19 cellular contexts compared by ENCODE assay signal in the genomic region with DNA sequence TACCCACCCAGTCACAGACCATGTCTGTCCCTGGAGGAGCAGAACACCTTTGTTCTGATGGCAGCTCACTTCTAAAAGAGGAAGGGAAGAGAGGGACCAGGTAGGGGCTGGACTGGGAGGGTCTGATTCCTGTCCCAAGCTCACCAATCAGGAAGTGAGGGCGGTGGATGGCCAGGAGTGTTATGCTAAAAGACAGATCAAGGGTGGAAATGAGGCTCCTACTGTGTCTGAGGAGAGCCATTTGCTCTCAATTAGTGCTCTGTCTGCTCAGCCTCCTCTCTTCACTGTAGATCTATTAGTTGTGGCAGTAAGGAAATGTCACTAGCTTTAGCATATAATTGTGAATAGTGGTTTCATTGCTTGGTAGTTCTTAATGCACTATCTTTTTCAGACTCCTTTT.
DNase-seq lines count a peak whose midpoint lies in the region; ATAC-seq and TF ChIP-seq lines count a peak whose summit lies in the region.
"Had no signal": no experiment of that assay in that cellular context is flagged by ENCODE, and none has a peak within 500 bp of the region (broad histone marks: within the 10 kb centered on the region; RNA-seq: fewer than 3 reads in every experiment).

No MANE protein-coding gene starts in this region.

- TF ChIP-seq POLR2A in testis (IDR thresholded peaks at IDR 0.05) = no peak

- intact Hi-C loops in activated CD8-positive, alpha-beta T cell treated with anti-CD3 and anti-CD28 coated beads for 36 hours (cut with micrococcal nuclease) = loop anchor here (1.0 kb wide), 1 partner anchor 46 kb away; no protein-coding TSS in a partner anchor
- intact Hi-C loops in testis (cut with DNase I; ENCODE audit: low total_unique reads) = no loop called here

- TF ChIP-seq CTCF in activated CD8-positive, alpha-beta T cell treated with anti-CD3 and anti-CD28 coated beads for 36 hours (IDR thresholded peaks at IDR 0.05) = no peak
- TF ChIP-seq CTCF in testis (IDR thresholded peaks at IDR 0.05) = no peak

- H3K4me1 Mint-ChIP-seq in activated CD8-positive, alpha-beta T cell treated with anti-CD3 and anti-CD28 coated beads, Interleukin-2, amount 10 ng/mL, durations not matched to agents 7 days and 5 days (ENCODE audit: low read depth) = peaks cover 59% of the 10 kb centered on the region
- peaks cover 34% of the 10 kb centered on the region for H3K4me1 Mint-ChIP-seq in activated CD8-positive, alpha-beta T cell treated with anti-CD3 and anti-CD28 coated beads for 36 hours (ENCODE audit: low read depth)
- peaks cover 54% of the 10 kb centered on the region for H3K4me1 Mint-ChIP-seq in stimulated activated effector memory CD8-positive, alpha-beta T cell treated with anti-CD3 and anti-CD28 coated beads, Interleukin-12 subunit alpha, Interleukin-12 subunit beta, amount 100 ng/mL, for 72 hours

- H3K4me3 Mint-ChIP-seq in activated CD8-positive, alpha-beta T cell treated with anti-CD3 and anti-CD28 coated beads, Interleukin-2, amount 10 ng/mL, durations not matched to agents 7 days and 5 days = no peak overlapping the region
- H3K4me3 Mint-ChIP-seq in activated CD8-positive, alpha-beta T cell treated with anti-CD3 and anti-CD28 coated beads for 36 hours = no peak overlapping the region
- no peak overlapping the region for H3K4me3 Mint-ChIP-seq in stimulated activated effector memory CD8-positive, alpha-beta T cell treated with anti-CD3 and anti-CD28 coated beads, Interleukin-12 subunit alpha, Interleukin-12 subunit beta, amount 100 ng/mL, for 72 hours
- H3K4me3 Mint-ChIP-seq: dendritic cell treated with granulocyte-macrophage colony-stimulating factor and Interleukin-4, amounts not matched to agents 40 ng/mL and 50 ng/mL, for 4 days had no signal

- POLR2A ChIA-PET in activated CD8-positive, alpha-beta T cell treated with anti-CD3 and anti-CD28 coated beads, Interleukin-2, amount 10 ng/mL, durations not matched to agents 7 days and 5 days (lab: Charles Lee) = interaction anchor here (0.6 to 2.5 kb wide), 4 partner anchors 22 to 638 kb away, joined by 3 to 10 read pairs (median 4); a partner anchor contains a TSS
- POLR2A ChIA-PET in activated CD8-positive, alpha-beta T cell treated with anti-CD3 and anti-CD28 coated beads for 36 hours (lab: Charles Lee) = interaction anchor here (1.1 to 1.8 kb wide), 2 partner anchors 17 to 36 kb away, joined by 4 read pairs; no protein-coding TSS in a partner anchor

- no CpG with 5 or more reads among the region's 1 CpG for WGBS in iPS DF 6.9 (ENCODE audit: insufficient coverage, insufficient read length)
- 83 to 94% methylated on average over 1 of the region's 1 CpG for WGBS in testis, 2 donors

- peaks cover 3% of the 10 kb centered on the region for H3K9me3 Mint-ChIP-seq in activated CD8-positive, alpha-beta T cell treated with anti-CD3 and anti-CD28 coated beads, Interleukin-2, amount 10 ng/mL, durations not matched to agents 7 days and 5 days (ENCODE audit: insufficient read depth)
- H3K9me3 Mint-ChIP-seq in activated CD8-positive, alpha-beta T cell treated with anti-CD3 and anti-CD28 coated beads for 36 hours = peaks cover 2% of the 10 kb centered on the region
- H3K9me3 Mint-ChIP-seq in stimulated activated effector memory CD8-positive, alpha-beta T cell treated with anti-CD3 and anti-CD28 coated beads, Interleukin-12 subunit alpha, Interleukin-12 subunit beta, amount 100 ng/mL, for 72 hours = no peaks in the 10 kb centered on the region
- H3K9me3 Mint-ChIP-seq: dendritic cell treated with granulocyte-macrophage colony-stimulating factor and Interleukin-4, amounts not matched to agents 40 ng/mL and 50 ng/mL, for 4 days had no signal

- CTCF ChIA-PET in activated CD8-positive, alpha-beta T cell treated with anti-CD3 and anti-CD28 coated beads, Interleukin-2, amount 10 ng/mL, durations not matched to agents 7 days and 5 days (lab: Charles Lee) = interaction anchor here (1.4 to 5.8 kb wide), 7 partner anchors 7 to 154 kb away, joined by 3 to 44 read pairs (median 8); no protein-coding TSS in a partner anchor
- CTCF ChIA-PET in activated CD8-positive, alpha-beta T cell treated with anti-CD3 and anti-CD28 coated beads for 36 hours (lab: Charles Lee) = interaction anchor here (0.9 to 8.1 kb wide), 7 partner anchors 7 to 379 kb away, joined by 3 to 46 read pairs (median 5); no protein-coding TSS in a partner anchor

- no peaks in the 10 kb centered on the region for H3K36me3 ChIP-seq in NT2/D1 (ENCODE audit: insufficient read depth, insufficient read length, low read length)
- no peaks in the 10 kb centered on the region for H3K36me3 ChIP-seq in iPS DF 6.9 (ENCODE audit: control insufficient read depth, insufficient read depth, low read length)
- H3K36me3 ChIP-seq in testis (ENCODE audit: low read depth, missing control alignments) = no peaks in the 10 kb centered on the region
- H3K36me3 ChIP-seq: prostate gland, upper lobe of left lung had no signal

- no peak overlapping the region for H3K9ac ChIP-seq in NT2/D1 (ENCODE audit: insufficient read length, low read depth)

- H3K27me3 Mint-ChIP-seq in activated CD8-positive, alpha-beta T cell treated with anti-CD3 and anti-CD28 coated beads, Interleukin-2, amount 10 ng/mL, durations not matched to agents 7 days and 5 days (ENCODE audit: low read depth) = peaks cover 23% of the 10 kb centered on the region
- no peaks in the 10 kb centered on the region for H3K27me3 Mint-ChIP-seq in activated CD8-positive, alpha-beta T cell treated with anti-CD3 and anti-CD28 coated beads for 36 hours

- no peak for DNase-seq in activated CD8-positive, alpha-beta T cell treated with anti-CD3 and anti-CD28 coated beads, Interleukin-2, amount 10 ng/mL, durations not matched to agents 7 days and 5 days
- DNase-seq in activated CD8-positive, alpha-beta T cell treated with anti-CD3 and anti-CD28 coated beads for 36 hours = no peak
- DNase-seq in NT2/D1 (ENCODE audit: low read depth, low spot score) (peak; percentile 85), iPS DF 6.9 (ENCODE audit: low read depth, low spot score) (peak; percentile 78), testis (no peak), amniotic stem cell (lab: John Stamatoyannopoulos, UW) (no peak)
- peak in 1 of 2 donors; percentile 48 for DNase-seq in stimulated activated effector memory CD8-positive, alpha-beta T cell treated with anti-CD3 and anti-CD28 coated beads, Interleukin-12 subunit alpha, Interleukin-12 subunit beta, amount 100 ng/mL, for 72 hours (ENCODE audit: low spot score in 2 of 2)
- DNase-seq: activated CD4-positive, alpha-beta T cell treated with anti-CD3 and anti-CD28 coated beads for 48 hours; hypothalamus; NCI-H1436; NCI-H2171; NCI-H526; Right ventricle myocardium superior; small intestine; upper lobe of left lung had no signal

- H3K27me3 ChIP-seq in NT2/D1 (ENCODE audit: insufficient read depth, insufficient read length) (peaks cover 34% of the 10 kb centered on the region), iPS DF 6.9 (ENCODE audit: control insufficient read depth, insufficient read depth, low read length) (no peaks in the 10 kb centered on the region), testis (no peaks in the 10 kb centered on the region)
- H3K27me3 ChIP-seq: upper lobe of left lung had no signal

- H3K27ac ChIP-seq in iPS DF 6.9 (ENCODE audit: low read length) (no peak overlapping the region), testis (no peak overlapping the region)

- H3K9me3 ChIP-seq in NT2/D1 (ENCODE audit: insufficient read depth, low read length) = no peaks in the 10 kb centered on the region
- H3K9me3 ChIP-seq in iPS DF 6.9 (ENCODE audit: control insufficient read depth, insufficient read depth, low read length) = no peaks in the 10 kb centered on the region
- H3K9me3 ChIP-seq in testis = no peaks in the 10 kb centered on the region
- H3K9me3 ChIP-seq: prostate gland, upper lobe of left lung had no signal

- peaks cover 2% of the 10 kb centered on the region for H3K4me1 ChIP-seq in NT2/D1 (ENCODE audit: insufficient read depth, insufficient read length)
- H3K4me1 ChIP-seq in iPS DF 6.9 (ENCODE audit: control insufficient read depth, insufficient read depth, low read length) = 0 out of 2 replicates have a peak, but pooled peaks cover 1% of the 10 kb centered on the region
- H3K4me1 ChIP-seq in testis = no peaks in the 10 kb centered on the region
- H3K4me1 ChIP-seq: prostate gland had no signal

- H3K27ac Mint-ChIP-seq in activated CD8-positive, alpha-beta T cell treated with anti-CD3 and anti-CD28 coated beads, Interleukin-2, amount 10 ng/mL, durations not matched to agents 7 days and 5 days = peak overlapping the region; percentile 19
- H3K27ac Mint-ChIP-seq in activated CD8-positive, alpha-beta T cell treated with anti-CD3 and anti-CD28 coated beads for 36 hours = no peak overlapping the region
- peak overlapping the region; percentile 49 for H3K27ac Mint-ChIP-seq in stimulated activated effector memory CD8-positive, alpha-beta T cell treated with anti-CD3 and anti-CD28 coated beads, Interleukin-12 subunit alpha, Interleukin-12 subunit beta, amount 100 ng/mL, for 72 hours
- H3K27ac Mint-ChIP-seq: activated T-helper 2 cell treated with anti-CD3 and anti-CD28 coated beads, Interferon-gamma antibody, Interleukin-2, Interleukin-4, amounts not matched to agents 10 μg/mL and 5 μg/mL and 100 μg/mL, durations not matched to agents 14 hours and 24 hours and 36 hours; dendritic cell treated with granulocyte-macrophage colony-stimulating factor and Interleukin-4, amounts not matched to agents 40 ng/mL and 50 ng/mL, for 4 days had no signal

- peaks cover 21% of the 10 kb centered on the region for H3K36me3 Mint-ChIP-seq in activated CD8-positive, alpha-beta T cell treated with anti-CD3 and anti-CD28 coated beads, Interleukin-2, amount 10 ng/mL, durations not matched to agents 7 days and 5 days (ENCODE audit: low read depth)
- H3K36me3 Mint-ChIP-seq in activated CD8-positive, alpha-beta T cell treated with anti-CD3 and anti-CD28 coated beads for 36 hours (ENCODE audit: low read depth) = peaks cover 10% of the 10 kb centered on the region
- H3K36me3 Mint-ChIP-seq in stimulated activated effector memory CD8-positive, alpha-beta T cell treated with anti-CD3 and anti-CD28 coated beads, Interleukin-12 subunit alpha, Interleukin-12 subunit beta, amount 100 ng/mL, for 72 hours = peaks cover 11% of the 10 kb centered on the region

- no peak for ATAC-seq in activated CD8-positive, alpha-beta T cell treated with anti-CD3 and anti-CD28 coated beads, Interleukin-2, amount 10 ng/mL, durations not matched to agents 7 days and 5 days
- no peak for ATAC-seq in activated CD8-positive, alpha-beta T cell treated with anti-CD3 and anti-CD28 coated beads for 36 hours
- ATAC-seq in stimulated activated effector memory CD8-positive, alpha-beta T cell treated with anti-CD3 and anti-CD28 coated beads, Interleukin-12 subunit alpha, Interleukin-12 subunit beta, amount 100 ng/mL, for 72 hours = no peak
- no peak for ATAC-seq in HG03108 (IDR thresholded peaks at IDR 0.05; ENCODE audit: unreplicated experiment)

- H3K4me3 ChIP-seq in NT2/D1 (ENCODE audit: insufficient read length, low read depth) (no peak overlapping the region), iPS DF 6.9 (ENCODE audit: low read length) (no peak overlapping the region), testis (no peak overlapping the region)
- H3K4me3 ChIP-seq: prostate gland, upper lobe of left lung had no signal

Comparison
In these comparisons a context has a peak if more than half of its experiments do, and no peak if none do; other contexts are left out.
1. DNase-seq: peak in NT2/D1 (single experiment) and iPS DF 6.9 (single experiment); none in activated CD8-positive, alpha-beta T cell treated with anti-CD3 and anti-CD28 coated beads, Interleukin-2, amount 10 ng/mL, durations not matched to agents 7 days and 5 days (single experiment), activated CD8-positive, alpha-beta T cell treated with anti-CD3 and anti-CD28 coated beads for 36 hours (single experiment), testis (single experiment) and amniotic stem cell (single experiment).